ENCODE assay signal across 11 cellular contexts in genomic region chr2:147499785-147500184, GRCh38.
DNase-seq lines count a peak whose midpoint lies in the region; ATAC-seq and TF ChIP-seq lines count a peak whose summit lies in the region.
"Had no signal": no experiment of that assay in that cellular context is flagged by ENCODE, and none has a peak within 500 bp of the region (broad histone marks: within the 10 kb centered on the region; RNA-seq: fewer than 3 reads in every experiment).

No MANE protein-coding gene starts in this region.

- DNase-seq in HuH-7 (ENCODE audit: low spot score) (peak; percentile 24), NCI-H1436 (lab: John Stamatoyannopoulos, UW) (no peak), left ventricle myocardium superior (no peak)
- DNase-seq in activated effector memory CD4-positive, alpha-beta T cell treated with anti-CD3 and anti-CD28 coated beads, Interleukin-2, amount 50 U/mL, for 16 hours = no peak
- DNase-seq: activated gamma-delta T cell, head of caudate nucleus, NCI-H1092 treated with DMSO at 0.1 percent for 48 hours, spleen had no signal

- TF ChIP-seq CTCF in liver (IDR thresholded peaks at IDR 0.05; ENCODE audit: low read depth, low read length, missing input control) = no peak

- no peak overlapping the region for H3K9ac ChIP-seq in liver (ENCODE audit: low read depth in 1 of 2, low read length in 2 of 2)

- H3K4me3 ChIP-seq in liver (ENCODE audit: low read depth in 1 of 3, low read length in 3 of 3) = no peak overlapping the region
- H3K4me3 ChIP-seq: spleen had no signal

- intact Hi-C loops in left ventricle myocardium superior (cut with micrococcal nuclease) = no loop called here

- H3K36me3 ChIP-seq in liver (ENCODE audit: control insufficient read depth in 4 of 4, insufficient read depth in 3 of 4, low read depth in 1 of 4, low read length in 3 of 4) = no peaks in the 10 kb centered on the region
- H3K36me3 ChIP-seq: spleen had no signal

- 35% methylated on average over 2 of the region's 2 CpGs for WGBS in liver

- ATAC-seq in GM18502 (IDR thresholded peaks at IDR 0.05; ENCODE audit: poor library complexity, unreplicated experiment) (peak; percentile 73), GM21447 (IDR thresholded peaks at IDR 0.05; ENCODE audit: unreplicated experiment) (peak; percentile 59), left ventricle myocardium superior (no peak)

- H3K27ac ChIP-seq in liver (ENCODE audit: low read depth in 1 of 2, low read length in 2 of 2) = no peak overlapping the region

- TF ChIP-seq RAD21 in liver (IDR thresholded peaks at IDR 0.05) = no peak

- peaks cover 0 to 10% (median 4%) of the 10 kb centered on the region in 4 donors for H3K4me1 ChIP-seq in liver (ENCODE audit: control insufficient read depth in 4 of 4, insufficient read depth in 4 of 4, low read length in 3 of 4)

- H3K27me3 ChIP-seq in liver (ENCODE audit: control insufficient read depth in 4 of 4, insufficient read depth in 4 of 4, low read length in 3 of 4) = no peaks in the 10 kb centered on the region
- H3K27me3 ChIP-seq: spleen had no signal

- H3K9me3 ChIP-seq in liver (ENCODE audit: control insufficient read depth in 4 of 4, low read length in 3 of 4) = no peaks in the 10 kb centered on the region
- H3K9me3 ChIP-seq: spleen had no signal

TF ChIP-seq in liver, 16 proteins besides CTCF, POLR2A, EP300 and RAD21:
- TF ChIP-seq FOXA2 (IDR thresholded peaks at IDR 0.05) (no peak), HNF4G (IDR thresholded peaks at IDR 0.05) (no peak), NR2F2 (IDR thresholded peaks at IDR 0.05) (no peak), ATF3 (IDR thresholded peaks at IDR 0.05) (peak; percentile 96), RXRA (IDR thresholded peaks at IDR 0.05) (peak; percentile 20 to 26), TAF1 (conservative IDR thresholded peaks at IDR 0.05) (no peak), ZBTB33 (IDR thresholded peaks at IDR 0.05) (no peak), JUND (IDR thresholded peaks at IDR 0.05) (peak; percentile 75 to 92), REST (IDR thresholded peaks at IDR 0.05) (no peak), EGR1 (IDR thresholded peaks at IDR 0.05; ENCODE audit: low read depth in 2 of 2) (no peak), HNF4A (conservative IDR thresholded peaks at IDR 0.05) (peak; percentile 56 to 74), FOXA1 (IDR thresholded peaks at IDR 0.05) (no peak), MAX (IDR thresholded peaks at IDR 0.05) (no peak), GABPA (IDR thresholded peaks at IDR 0.05 in 1 of 2, conservative IDR thresholded peaks at IDR 0.05 in 1 of 2) (no peak), YY1 (IDR thresholded peaks at IDR 0.05) (peak; percentile 16), SP1 (IDR thresholded peaks at IDR 0.05) (peak; percentile 54)
